Comparison of ENCODE assay signal across 8 cellular contexts in genomic region chr7:20120611-20121168, GRCh38.
DNase-seq lines count a peak whose midpoint lies in the region; ATAC-seq and TF ChIP-seq lines count a peak whose summit lies in the region.
"Not testable (repeated sequence)": the region's sequence is repeated elsewhere in the genome, so short reads cannot be mapped to it uniquely, and the experiment has no call there.

No MANE protein-coding gene starts in this region.

- WGBS in endodermal cell (ENCODE audit: insufficient coverage in 1 of 2, insufficient read length in 1 of 2), 2 experiments: 15 to 41% methylated on average over 7 of the region's 7 CpGs

- DNase-seq in Daoy (ENCODE audit: low read depth) (peak; percentile 27), HAP-1 (ENCODE audit: low spot score in 2 of 2) (peak; percentile 7 to 14), WTC11 (ENCODE audit: low spot score) (peak; percentile 64), endodermal cell (peak; percentile 93), iPS DF 4.7 (ENCODE audit: extremely low read depth, low spot score) (peak; percentile 58), smooth muscle cell of the brain vasculature (ENCODE audit: low read depth, low spot score) (peak; percentile 12)
- DNase-seq in nephron progenitor cell: not testable (repeated sequence)

- not testable (repeated sequence) for H3K27me3 ChIP-seq in HAP-1 (ENCODE audit: low read depth); endodermal cell (ENCODE audit: control insufficient read depth, insufficient read depth, low read length, poor library complexity, severe bottlenecking); iPS-20b (ENCODE audit: insufficient read depth, low read length)

- H3K9ac ChIP-seq in endodermal cell (ENCODE audit: extremely low read depth, low read length, poor library complexity, severe bottlenecking) (peak overlapping the region; percentile 95), iPS-20b (ENCODE audit: low read depth, low read length) (peak overlapping the region; percentile 76)

- not testable (repeated sequence) for H3K27ac Mint-ChIP-seq in WTC11, endodermal cell, nephron progenitor cell

- in situ Hi-C loops in HAP-1 (cut with MboI; ENCODE audit: low sequenced_read_pairs): not testable (repeated sequence)

- H3K4me1 Mint-ChIP-seq in WTC11: peaks cover 54% of the 10 kb centered on the region
- peaks cover 42% of the 10 kb centered on the region for H3K4me1 Mint-ChIP-seq in endodermal cell
- H3K4me1 Mint-ChIP-seq in nephron progenitor cell: peaks cover 14% of the 10 kb centered on the region

- peak; percentile 63 for ATAC-seq in WTC11

- H3K9me3 Mint-ChIP-seq in WTC11, endodermal cell, nephron progenitor cell: not testable (repeated sequence)

- H3K27me3 Mint-ChIP-seq in WTC11 (ENCODE audit: low read depth); endodermal cell (ENCODE audit: insufficient read depth); nephron progenitor cell (ENCODE audit: low read depth, poor library complexity): not testable (repeated sequence)

- CTCF ChIA-PET in WTC11 (lab: Charles Lee): interaction anchor here (0.9 kb wide), 1 partner anchor 373 kb away, joined by 4 read pairs; no protein-coding TSS in a partner anchor

- H3K4me3 Mint-ChIP-seq in WTC11, endodermal cell: not testable (repeated sequence)
- peak overlapping the region; percentile 39 for H3K4me3 Mint-ChIP-seq in nephron progenitor cell

- not testable (repeated sequence) for H3K4me3 ChIP-seq in HAP-1
- H3K4me3 ChIP-seq in endodermal cell (ENCODE audit: low read length) (peak overlapping the region; percentile 89), iPS-20b (ENCODE audit: low read length) (peak overlapping the region; percentile 64)

- H3K27ac ChIP-seq in endodermal cell (ENCODE audit: low read depth, low read length) (peak overlapping the region; percentile 66), iPS-20b (ENCODE audit: low read length) (peak overlapping the region; percentile 49)

- TF ChIP-seq CTCF in WTC11 (IDR thresholded peaks at IDR 0.05); endodermal cell (conservative IDR thresholded peaks at IDR 0.05); nephron progenitor cell (IDR thresholded peaks at IDR 0.05): not testable (repeated sequence)

- POLR2A ChIA-PET in WTC11 (lab: Charles Lee): interaction anchor here (0.7 to 1.2 kb wide), 3 partner anchors 10 to 138 kb away, joined by 3 to 4 read pairs (median 4); no protein-coding TSS in a partner anchor

- H3K9me3 ChIP-seq in HAP-1; endodermal cell (ENCODE audit: control insufficient read depth, low read length); iPS-20b (ENCODE audit: insufficient read depth, low read depth, low read length): not testable (repeated sequence)

- H3K36me3 ChIP-seq in HAP-1 (replicated peaks); endodermal cell (ENCODE audit: control insufficient read depth, insufficient read depth, low read length); iPS-20b (ENCODE audit: insufficient read depth, low read depth, low read length): not testable (repeated sequence)

- not testable (repeated sequence) for H3K4me1 ChIP-seq in HAP-1; endodermal cell (ENCODE audit: control insufficient read depth, insufficient read depth, low read length)
- H3K4me1 ChIP-seq in iPS-20b (ENCODE audit: insufficient read depth, low read length): peaks cover 13% of the 10 kb centered on the region

- peaks cover 27% of the 10 kb centered on the region for H3K36me3 Mint-ChIP-seq in WTC11
- H3K36me3 Mint-ChIP-seq in endodermal cell (ENCODE audit: low read depth); nephron progenitor cell (ENCODE audit: low read depth): not testable (repeated sequence)

TF ChIP-seq in WTC11, 78 proteins besides CTCF, POLR2A, EP300 and RAD21:
- TF ChIP-seq, protein P1, sequence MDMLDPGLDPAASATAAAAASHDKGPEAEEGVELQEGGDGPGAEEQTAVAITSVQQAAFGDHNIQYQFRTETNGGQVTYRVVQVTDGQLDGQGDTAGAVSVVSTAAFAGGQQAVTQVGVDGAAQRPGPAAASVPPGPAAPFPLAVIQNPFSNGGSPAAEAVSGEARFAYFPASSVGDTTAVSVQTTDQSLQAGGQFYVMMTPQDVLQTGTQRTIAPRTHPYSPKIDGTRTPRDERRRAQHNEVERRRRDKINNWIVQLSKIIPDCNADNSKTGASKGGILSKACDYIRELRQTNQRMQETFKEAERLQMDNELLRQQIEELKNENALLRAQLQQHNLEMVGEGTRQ (CRISPR knock-in tag; IDR thresholded peaks at IDR 0.05): peak; percentile 39
- TF ChIP-seq, protein P2, sequence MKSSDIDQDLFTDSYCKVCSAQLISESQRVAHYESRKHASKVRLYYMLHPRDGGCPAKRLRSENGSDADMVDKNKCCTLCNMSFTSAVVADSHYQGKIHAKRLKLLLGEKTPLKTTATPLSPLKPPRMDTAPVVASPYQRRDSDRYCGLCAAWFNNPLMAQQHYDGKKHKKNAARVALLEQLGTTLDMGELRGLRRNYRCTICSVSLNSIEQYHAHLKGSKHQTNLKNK (CRISPR knock-in tag; IDR thresholded peaks at IDR 0.05): 0 out of 2 replicates have a peak, but pooled peaks have one; percentile 79
- TF ChIP-seq NFE2L1 (CRISPR knock-in tag; IDR thresholded peaks at IDR 0.05): peak; percentile 79; the same call in 1 of the 2 replicates
- TF ChIP-seq, protein P3, sequence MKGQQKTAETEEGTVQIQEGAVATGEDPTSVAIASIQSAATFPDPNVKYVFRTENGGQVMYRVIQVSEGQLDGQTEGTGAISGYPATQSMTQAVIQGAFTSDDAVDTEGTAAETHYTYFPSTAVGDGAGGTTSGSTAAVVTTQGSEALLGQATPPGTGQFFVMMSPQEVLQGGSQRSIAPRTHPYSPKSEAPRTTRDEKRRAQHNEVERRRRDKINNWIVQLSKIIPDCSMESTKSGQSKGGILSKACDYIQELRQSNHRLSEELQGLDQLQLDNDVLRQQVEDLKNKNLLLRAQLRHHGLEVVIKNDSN (CRISPR knock-in tag; IDR thresholded peaks at IDR 0.05): peak; percentile 54; the same call in 1 of the 2 replicates
- peak; percentile 87; the same call in 1 of the 2 replicates for TF ChIP-seq TEAD1 (CRISPR knock-in tag; IDR thresholded peaks at IDR 0.05)
- TF ChIP-seq FOXK1 (CRISPR knock-in tag; IDR thresholded peaks at IDR 0.05): 0 out of 2 replicates have a peak, but pooled peaks have one; percentile 16
- peak; percentile 91; the same call in 1 of the 2 replicates for TF ChIP-seq AFF4 (CRISPR knock-in tag; IDR thresholded peaks at IDR 0.05; ENCODE audit: borderline replicate concordance)
